In genomic region chr9:127770905-127771569, GRCh38 we compare ENCODE assay signal across 8 cellular contexts. TPM values are rescaled to one million over a fixed set of nuclear protein-coding genes. Genes with fewer than 3 reads are reported as not detected.
DNase-seq lines count a peak whose midpoint lies in the region; ATAC-seq and TF ChIP-seq lines count a peak whose summit lies in the region.

No MANE protein-coding gene starts in this region.

- H3K4me1 ChIP-seq in right lobe of liver: peaks cover 0 to 6% (median 3%) of the 10 kb centered on the region in 4 donors

- H3K27me3 ChIP-seq in dorsolateral prefrontal cortex (no peaks in the 10 kb centered on the region), right lobe of liver (no peaks in the 10 kb centered on the region)

- DNase-seq in C1 segment of cervical spinal cord (lab: John Stamatoyannopoulos, UW) (peak; percentile 42 to 94 (median 83)), NCI-H526 treated with DMSO at 0.1 percent for 48 hours (lab: John Stamatoyannopoulos, UW) (peak; percentile 86), dorsolateral prefrontal cortex (peak; percentile 70 to 97 (median 90)), right lobe of liver (peak; percentile 99 to 100 (median 100))
- DNase-seq in activated CD4-positive, alpha-beta T cell treated with anti-CD3 and anti-CD28 coated beads, Interleukin-2, amount 50 U/mL, for 4 hours: peak; percentile 95 to 96
- DNase-seq in stimulated activated CD4-positive, alpha-beta T cell treated with anti-CD3 and anti-CD28 coated beads, Interleukin-4, amount 100 ng/mL, for 1 hour: peak; percentile 95

- H3K27ac ChIP-seq in dorsolateral prefrontal cortex: peak overlapping the region in 39 of 59 donors; percentile 7 to 83 (median 49)
- peak overlapping the region; percentile 3 to 31 (median 11) for H3K27ac ChIP-seq in right lobe of liver

- no peaks in the 10 kb centered on the region for H3K36me3 ChIP-seq in right lobe of liver

- intact Hi-C loops in dorsolateral prefrontal cortex (cut with DNase I) (no loop called here), right lobe of liver (cut with DNase I) (no loop called here)

- 0% methylated on average over 12 of the region's 43 CpGs for WGBS in right lobe of liver (ENCODE audit: insufficient coverage, low coverage, low lambda C conversion rate, missing lambda C conversion rate)

- no peaks in the 10 kb centered on the region for H3K9me3 ChIP-seq in right lobe of liver

- TF ChIP-seq POLR2A in right lobe of liver (IDR thresholded peaks at IDR 0.05): peak; percentile 59

- peak; percentile 86 for ATAC-seq in GM19372 (IDR thresholded peaks at IDR 0.05; ENCODE audit: low read depth, unreplicated experiment)
- peak; percentile 83 for ATAC-seq in HG03520 (IDR thresholded peaks at IDR 0.05; ENCODE audit: unreplicated experiment)
- ATAC-seq in right lobe of liver: peak; percentile 97 to 99 (median 99)

- TF ChIP-seq CTCF in dorsolateral prefrontal cortex (IDR thresholded peaks at IDR 0.05 in 54 of 56, conservative IDR thresholded peaks at IDR 0.05 in 2 of 56; ENCODE audit: low read depth in 1 of 56, partially characterized antibody in 56 of 56): peak in 16 of 56 donors; percentile 7 to 50 (median 18)
- TF ChIP-seq CTCF in right lobe of liver (IDR thresholded peaks at IDR 0.05): no peak

- H3K4me3 ChIP-seq in dorsolateral prefrontal cortex: peak overlapping the region; percentile 35 to 83 (median 65)
- H3K4me3 ChIP-seq in right lobe of liver: peak overlapping the region; percentile 46 to 56 (median 50)

RNA-seq across cellular contexts. Expression of gene SH2D3C, which starts 7.4 kb away (rescaled TPM):
- total RNA-seq in dorsolateral prefrontal cortex (10 to 100 TPM in 118 of 120 experiments, 1 to 10 TPM in 2; 9.3 to 27.9 (median 17.3) TPM), right lobe of liver (1 to 10 TPM; 1.7 to 5.6 (median 2.7) TPM)

RNA-seq across cellular contexts. Expression of gene CDK9, which starts 14.8 kb away (rescaled TPM):
- total RNA-seq in dorsolateral prefrontal cortex (100 to 1,000 TPM in 89 of 120 experiments, 10 to 100 TPM in 31; 78.5 to 153 (median 110) TPM), right lobe of liver (100 to 1,000 TPM in 1 of 6 experiments, 10 to 100 TPM in 5; 49.4 to 107 (median 54.5) TPM)

RNA-seq across cellular contexts. Expression of gene FPGS, which starts 31.6 kb away (rescaled TPM):
- total RNA-seq in dorsolateral prefrontal cortex: 10 to 100 TPM; 19.5 to 55.8 (median 36.6) TPM
- total RNA-seq in right lobe of liver: 10 to 100 TPM; 44.3 to 68.5 (median 56.9) TPM

RNA-seq across cellular contexts. Expression of gene TOR2A, which starts 35.9 kb away (rescaled TPM):
- total RNA-seq in dorsolateral prefrontal cortex (10 to 100 TPM in 101 of 120 experiments, 1 to 10 TPM in 19; 7.7 to 18.6 (median 12.5) TPM), right lobe of liver (10 to 100 TPM in 2 of 6 experiments, 1 to 10 TPM in 4; 6.1 to 15.3 (median 7.7) TPM)

RNA-seq across cellular contexts. Expression of gene TTC16, which starts 55.2 kb away (rescaled TPM):
- 1 to 10 TPM in 3 of 120 experiments, under 1 TPM in 107, not detected in 10; 0.15 to 1.4 (median 0.47) TPM for total RNA-seq in dorsolateral prefrontal cortex
- total RNA-seq in right lobe of liver: under 1 TPM in 2 of 6 experiments, not detected in 4; 0.05 to 0.12 TPM

Comparison
In these comparisons a context has a peak if more than half of its experiments do, and no peak if none do; other contexts are left out.
1. Peak in every context shown above with its lines: DNase-seq, ATAC-seq, H3K4me3 ChIP-seq and H3K27ac ChIP-seq.